ENCODE assay signal across 9 cellular contexts in the genomic region with DNA sequence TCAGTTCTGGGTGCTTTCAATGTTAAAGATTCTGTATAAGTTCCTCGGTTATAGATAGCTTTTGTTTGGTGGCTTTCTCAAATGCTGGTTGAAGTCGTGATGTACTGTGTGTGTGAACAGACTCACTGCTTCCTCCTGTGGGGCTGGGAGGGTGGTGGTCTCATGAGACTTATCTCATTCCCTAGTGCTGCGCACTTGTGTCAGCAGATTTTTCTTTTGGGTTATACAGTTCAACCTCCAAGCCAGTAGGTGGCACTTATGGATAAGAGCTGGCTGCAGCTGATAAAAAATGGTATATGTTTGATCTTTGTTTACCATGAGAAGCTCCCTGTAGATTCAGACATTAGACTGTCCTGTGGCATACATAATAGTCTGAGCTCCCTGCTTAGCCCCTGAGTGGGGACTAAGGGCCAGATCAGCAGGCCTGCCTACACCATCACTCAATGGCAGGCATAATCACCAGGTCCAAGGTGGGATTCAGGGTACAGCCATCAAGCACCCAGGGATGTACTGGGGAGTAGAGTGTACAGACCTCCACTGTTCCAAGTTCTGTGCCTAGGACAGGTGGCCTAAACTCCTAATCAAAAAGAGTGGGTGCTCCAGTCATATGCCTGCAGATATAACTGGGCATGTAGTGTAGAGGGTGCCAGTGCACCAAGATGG.
A peak's percentile ranks its signal among the peaks of the same experiment; 100 is the strongest.
DNase-seq lines count a peak whose midpoint lies in the region; ATAC-seq and TF ChIP-seq lines count a peak whose summit lies in the region.
"Had no signal": no experiment of that assay in that cellular context is flagged by ENCODE, and none has a peak within 500 bp of the region (broad histone marks: within the 10 kb centered on the region; RNA-seq: fewer than 3 reads in every experiment).

No MANE protein-coding gene starts in this region.

- peak; percentile 14 to 32 for TF ChIP-seq CTCF in mammary epithelial cell (conservative IDR thresholded peaks at IDR 0.05 in 1 of 2, IDR thresholded peaks at IDR 0.05 in 1 of 2; ENCODE audit: extremely low read depth in 1 of 2, insufficient read depth in 1 of 2, low read depth in 1 of 2, low read length in 2 of 2)
- no peak for TF ChIP-seq CTCF in breast epithelium (IDR thresholded peaks at IDR 0.05)
- TF ChIP-seq CTCF in ascending aorta (IDR thresholded peaks at IDR 0.05) = peak in 2 of 3 experiments; percentile 24 to 51
- peak in 4 of 5 experiments; percentile 9 to 30 (median 26) for TF ChIP-seq CTCF in transverse colon (IDR thresholded peaks at IDR 0.05)

- no peak for DNase-seq in mammary epithelial cell
- DNase-seq in breast epithelium (ENCODE audit: low spot score in 2 of 2) = no peak
- no peak for DNase-seq in ascending aorta (ENCODE audit: low spot score in 2 of 2)
- no peak for DNase-seq in transverse colon
- no peak for DNase-seq in NCI-H345 treated with DMSO at 0.1 percent for 48 hours (lab: John Stamatoyannopoulos, UW; ENCODE audit: unreplicated experiment)
- DNase-seq in NCI-H446 treated with DMSO at 0.1 percent for 48 hours (lab: John Stamatoyannopoulos, UW) = no peak
- DNase-seq in midbrain (lab: John Stamatoyannopoulos, UW) = no peak
- DNase-seq: activated CD8-positive, alpha-beta memory T cell treated with anti-CD3 and anti-CD28 coated beads for 24 hours had no signal

- H3K27me3 ChIP-seq in mammary epithelial cell (ENCODE audit: insufficient read depth, low read length) (peaks cover 2% of the 10 kb centered on the region), breast epithelium (no peaks in the 10 kb centered on the region), ascending aorta (no peaks in the 10 kb centered on the region), transverse colon (peaks cover 3% of the 10 kb centered on the region)

- CTCF ChIA-PET in mammary epithelial cell (lab: Charles Lee; ENCODE audit: low non-redundant PET) = no interaction called here

- peak; percentile 76 for ATAC-seq in HG03139 (IDR thresholded peaks at IDR 0.05; ENCODE audit: unreplicated experiment)

- H3K4me2 ChIP-seq in mammary epithelial cell (ENCODE audit: insufficient read depth, low read depth, low read length) = no peak overlapping the region

- H3K4me1 ChIP-seq in mammary epithelial cell (ENCODE audit: insufficient read depth, low read length) = no peaks in the 10 kb centered on the region
- H3K4me1 ChIP-seq in breast epithelium = no peaks in the 10 kb centered on the region
- H3K4me1 ChIP-seq in ascending aorta = no peaks in the 10 kb centered on the region
- no peaks in the 10 kb centered on the region for H3K4me1 ChIP-seq in transverse colon

- no peaks in the 10 kb centered on the region for H3K79me2 ChIP-seq in mammary epithelial cell (ENCODE audit: insufficient read depth, low read length)

- in situ Hi-C loops in mammary epithelial cell (cut with MboI; ENCODE audit: low sequenced_read_pairs in 2 of 2) = no loop called here
- in situ Hi-C loops in transverse colon (cut with MboI; ENCODE audit: low pct_ligation_motif_present in 1 of 4, low pct_unique_long_range_greater_than_20kb in 1 of 4, low sequenced_read_pairs in 3 of 4) = no loop called here

- no peak overlapping the region for H2AFZ ChIP-seq in mammary epithelial cell (ENCODE audit: low read depth, low read length)

- no peak for TF ChIP-seq EP300 in transverse colon (IDR thresholded peaks at IDR 0.05; ENCODE audit: low read depth)

- WGBS in mammary epithelial cell (ENCODE audit: low coverage, missing lambda C conversion rate) = 75% methylated on average over 3 of the region's 3 CpGs
- 88% methylated on average over 3 of the region's 3 CpGs; no CpG with 5 or more reads in 1 of the 2 donors for WGBS in transverse colon (ENCODE audit: low coverage in 1 of 2), 2 donors

- dilution Hi-C loops in mammary epithelial cell (cut with HindIII; ENCODE audit: low sequenced_read_pairs) = no loop called here

- H3K36me3 ChIP-seq in mammary epithelial cell (ENCODE audit: insufficient read depth, low read length) (no peaks in the 10 kb centered on the region), breast epithelium (no peaks in the 10 kb centered on the region), ascending aorta (no peaks in the 10 kb centered on the region), transverse colon (no peaks in the 10 kb centered on the region)

- TF ChIP-seq POLR2A in breast epithelium (IDR thresholded peaks at IDR 0.05) (no peak), transverse colon (IDR thresholded peaks at IDR 0.05) (no peak)

- no peaks in the 10 kb centered on the region for H4K20me1 ChIP-seq in mammary epithelial cell (ENCODE audit: insufficient read depth, low read length)

- no TSS peak for BruUV-seq in mammary epithelial cell (replicated peaks; lab: Mats Ljungman, UMichigan)

- H3K9ac ChIP-seq in mammary epithelial cell (ENCODE audit: insufficient read depth, low read length) = no peak overlapping the region

- intact Hi-C loops in mammary epithelial cell (cut with micrococcal nuclease) = no loop called here
- intact Hi-C loops in breast epithelium (cut with DNase I; ENCODE audit: low total_unique reads) = no loop called here
- intact Hi-C loops in ascending aorta (cut with DNase I) = loop anchor here (1.0 kb wide), 1 partner anchor 147 kb away; no protein-coding TSS in a partner anchor
- intact Hi-C loops in transverse colon (cut with DNase I; ENCODE audit: low total_unique reads) = no loop called here

- H3K9me3 ChIP-seq in mammary epithelial cell (replicated peaks; ENCODE audit: insufficient read depth, low read length) (no peaks in the 10 kb centered on the region), breast epithelium (peaks cover under 1 to 2% of the 10 kb centered on the region in 2 donors), ascending aorta (no peaks in the 10 kb centered on the region), transverse colon (no peaks in the 10 kb centered on the region)

- H3K27ac ChIP-seq in mammary epithelial cell (ENCODE audit: insufficient read depth, low read depth, low read length) (no peak overlapping the region), breast epithelium (no peak overlapping the region), ascending aorta (no peak overlapping the region), transverse colon (no peak overlapping the region)

- H3K4me3 ChIP-seq in mammary epithelial cell (replicated peaks in 1 of 3; ENCODE audit: insufficient read depth in 1 of 3, low read depth in 2 of 3, low read length in 3 of 3) = no peak overlapping the region
- H3K4me3 ChIP-seq in breast epithelium = no peak overlapping the region
- no peak overlapping the region for H3K4me3 ChIP-seq in ascending aorta
- H3K4me3 ChIP-seq in transverse colon = no peak overlapping the region

Comparison
In these comparisons a context has a peak if more than half of its experiments do, and no peak if none do; other contexts are left out.
1. CTCF ChIP-seq: peak in mammary epithelial cell (2 of 2), ascending aorta (2 of 3) and transverse colon (4 of 5); none in breast epithelium (0 of 3).